ENCODE assay signal across 11 cellular contexts in the genomic region with DNA sequence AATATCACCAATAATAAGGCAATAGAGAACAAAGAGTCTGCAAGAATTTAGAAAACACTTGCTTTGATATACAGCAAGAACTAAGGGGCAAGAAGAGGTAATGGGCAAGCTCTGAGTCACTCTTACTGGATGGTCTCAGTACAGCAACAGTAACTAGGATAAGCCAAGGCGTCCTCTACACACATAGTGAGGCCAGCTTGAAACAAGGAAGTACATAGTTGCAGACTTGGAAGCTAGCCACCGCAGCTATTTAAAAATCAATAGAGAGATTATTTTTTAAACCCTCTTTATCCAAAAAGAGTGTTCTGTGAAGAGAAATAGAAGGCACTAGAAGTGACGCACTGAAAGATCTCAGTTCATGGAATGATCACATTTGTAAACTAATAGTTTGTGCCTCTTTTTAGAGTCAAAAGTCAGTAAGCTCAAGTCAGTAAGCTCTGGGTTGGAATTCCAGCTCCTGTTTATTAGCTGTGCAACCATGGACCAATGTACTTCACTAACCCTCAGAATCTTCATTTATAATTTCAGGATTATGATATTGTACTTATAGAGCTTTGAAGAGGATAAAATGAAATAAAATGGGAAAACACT.
A peak's percentile ranks its signal among the peaks of the same experiment; 100 is the strongest.
DNase-seq lines count a peak whose midpoint lies in the region; ATAC-seq lines count a peak whose summit lies in the region.
"Had no signal": no experiment of that assay in that cellular context is flagged by ENCODE, and none has a peak within 500 bp of the region (broad histone marks: within the 10 kb centered on the region; RNA-seq: fewer than 3 reads in every experiment).

No MANE protein-coding gene starts in this region.

- ATAC-seq in T-helper 17 cell = peak; percentile 41
- peak; percentile 88 to 90 for ATAC-seq in right cardiac atrium
- no peak for ATAC-seq in GM18870 (IDR thresholded peaks at IDR 0.05; ENCODE audit: unreplicated experiment)

- intact Hi-C loops in right cardiac atrium (cut with DNase I) = no loop called here

- H3K27ac Mint-ChIP-seq in T-helper 17 cell = no peak overlapping the region

- 33% methylated on average over 3 of the region's 3 CpGs for WGBS in right cardiac atrium

- no peaks in the 10 kb centered on the region for H3K36me3 Mint-ChIP-seq in T-helper 17 cell (ENCODE audit: low read depth)

- H3K4me3 Mint-ChIP-seq in T-helper 17 cell = no peak overlapping the region
- H3K4me3 Mint-ChIP-seq: neural crest cell had no signal

- DNase-seq in NCI-H2227 (lab: John Stamatoyannopoulos, UW; ENCODE audit: unreplicated experiment) (peak; percentile 50), NCI-H2227 treated with DMSO at 0.1 percent for 48 hours (lab: John Stamatoyannopoulos, UW) (no peak), T-helper 17 cell (no peak), right cardiac atrium (peak in 2 of 3 donors; percentile 33 to 70), superior temporal gyrus (ENCODE audit: extremely low spot score) (peak; percentile 69), NCI-H128 (lab: John Stamatoyannopoulos, UW; ENCODE audit: unreplicated experiment) (no peak)
- no peak for DNase-seq in activated CD4-positive, alpha-beta T cell treated with anti-CD3 and anti-CD28 coated beads for 4 hours
- DNase-seq: glutamatergic neuron, PC-9 had no signal

- no peaks in the 10 kb centered on the region for H3K4me1 ChIP-seq in right cardiac atrium (ENCODE audit: control insufficient read depth, insufficient read depth, low read length)

- H3K27ac ChIP-seq in right cardiac atrium (ENCODE audit: low read length) = no peak overlapping the region
- H3K27ac ChIP-seq: PC-9 had no signal

- no peaks in the 10 kb centered on the region for H3K27me3 ChIP-seq in right cardiac atrium (ENCODE audit: control insufficient read depth, insufficient read depth)

- no peaks in the 10 kb centered on the region for H3K9me3 ChIP-seq in T-helper 17 cell (ENCODE audit: control insufficient read depth, low read length, poor library complexity, severe bottlenecking)
- H3K9me3 ChIP-seq in right cardiac atrium (ENCODE audit: control insufficient read depth, low read length) = no peaks in the 10 kb centered on the region

- no peak overlapping the region for H3K4me3 ChIP-seq in right cardiac atrium (ENCODE audit: low read length)
- H3K4me3 ChIP-seq: PC-9 had no signal

- peaks cover 25% of the 10 kb centered on the region for H3K4me1 Mint-ChIP-seq in T-helper 17 cell

- no peaks in the 10 kb centered on the region for H3K27me3 Mint-ChIP-seq in T-helper 17 cell

Comparison
In these comparisons a context has a peak if more than half of its experiments do, and no peak if none do; other contexts are left out.
1. DNase-seq: peak in NCI-H2227 (single experiment), right cardiac atrium (2 of 3) and superior temporal gyrus (single experiment); none in NCI-H2227 treated with DMSO at 0.1 percent for 48 hours (single experiment), T-helper 17 cell (0 of 3), activated CD4-positive, alpha-beta T cell treated with anti-CD3 and anti-CD28 coated beads for 4 hours (0 of 2) and NCI-H128 (single experiment).